ENCODE assay signal across 8 cellular contexts in genomic region chr13:75876371-75877050, GRCh38.
A peak's percentile ranks its signal among the peaks of the same experiment; 100 is the strongest.
DNase-seq lines count a peak whose midpoint lies in the region; ATAC-seq, FAIRE-seq and TF ChIP-seq lines count a peak whose summit lies in the region.

No MANE protein-coding gene starts in this region.

- H3K4me3 Mint-ChIP-seq in activated T-helper 2 cell treated with anti-CD3 and anti-CD28 coated beads, Interferon-gamma antibody, Interleukin-2, Interleukin-4, amounts not matched to agents 10 μg/mL and 5 μg/mL and 100 μg/mL, durations not matched to agents 14 hours and 24 hours and 36 hours (ENCODE audit: low read depth), result no peak overlapping the region

- TF ChIP-seq EP300 in upper lobe of left lung (IDR thresholded peaks at IDR 0.05), result no peak

- in situ Hi-C loops in KBM-7 (cut with MboI; ENCODE audit: low pct_unique_long_range_greater_than_20kb, low sequenced_read_pairs), result loop anchor here (25.0 kb wide), 1 partner anchor 1036 kb away; no protein-coding TSS in a partner anchor

- H3K4me1 Mint-ChIP-seq in activated T-helper 2 cell treated with anti-CD3 and anti-CD28 coated beads, Interferon-gamma antibody, Interleukin-2, Interleukin-4, amounts not matched to agents 10 μg/mL and 5 μg/mL and 100 μg/mL, durations not matched to agents 14 hours and 24 hours and 36 hours (ENCODE audit: low read depth), result peaks cover 22% of the 10 kb centered on the region

- ATAC-seq in GM21723 (IDR thresholded peaks at IDR 0.05; ENCODE audit: unreplicated experiment) (peak; percentile 96), omental fat pad (ENCODE audit: low FRiP score) (peak; percentile 70), upper lobe of left lung (ENCODE audit: low FRiP score in 2 of 2) (peak; percentile 84 to 85)

- intact Hi-C loops in activated T-helper 2 cell treated with anti-CD3 and anti-CD28 coated beads, Interferon-gamma antibody, Interleukin-2, Interleukin-4, amounts not matched to agents 10 μg/mL and 5 μg/mL and 100 μg/mL, durations not matched to agents 14 hours and 24 hours and 36 hours (cut with micrococcal nuclease), result loop anchor here (1.0 to 2.0 kb wide), 2 partner anchors 140 to 1026 kb away; no protein-coding TSS in a partner anchor

- H3K9me3 ChIP-seq in upper lobe of left lung, result no peaks in the 10 kb centered on the region

- no peak overlapping the region for H3K27ac Mint-ChIP-seq in activated T-helper 2 cell treated with anti-CD3 and anti-CD28 coated beads, Interferon-gamma antibody, Interleukin-2, Interleukin-4, amounts not matched to agents 10 μg/mL and 5 μg/mL and 100 μg/mL, durations not matched to agents 14 hours and 24 hours and 36 hours

- no peaks in the 10 kb centered on the region for H3K27me3 ChIP-seq in upper lobe of left lung

- peaks cover 20% of the 10 kb centered on the region for H3K27me3 Mint-ChIP-seq in activated T-helper 2 cell treated with anti-CD3 and anti-CD28 coated beads, Interferon-gamma antibody, Interleukin-2, Interleukin-4, amounts not matched to agents 10 μg/mL and 5 μg/mL and 100 μg/mL, durations not matched to agents 14 hours and 24 hours and 36 hours (ENCODE audit: low read depth)

- H3K36me3 Mint-ChIP-seq in activated T-helper 2 cell treated with anti-CD3 and anti-CD28 coated beads, Interferon-gamma antibody, Interleukin-2, Interleukin-4, amounts not matched to agents 10 μg/mL and 5 μg/mL and 100 μg/mL, durations not matched to agents 14 hours and 24 hours and 36 hours (ENCODE audit: low read depth), result no peaks in the 10 kb centered on the region

- WGBS in upper lobe of left lung, 2 donors, result 7 to 12% methylated on average over 10 of the region's 10 CpGs

- H3K4me3 ChIP-seq in foreskin fibroblast (ENCODE audit: low read depth in 1 of 2, low read length in 2 of 2) (no peak overlapping the region), upper lobe of left lung (no peak overlapping the region)

- FAIRE-seq in G401.6 (lab: Jason Lieb, UNC), result peak; percentile 93

- TF ChIP-seq CTCF in foreskin fibroblast (IDR thresholded peaks at IDR 0.05; ENCODE audit: low read depth, low read length) (peak; percentile 91), omental fat pad (IDR thresholded peaks at IDR 0.05) (peak in 1 of 3 donors; percentile 27), upper lobe of left lung (IDR thresholded peaks at IDR 0.05) (peak; percentile 65 to 89 (median 80))

- TF ChIP-seq POLR2A in upper lobe of left lung (IDR thresholded peaks at IDR 0.05), result no peak

- no peaks in the 10 kb centered on the region for H3K36me3 ChIP-seq in upper lobe of left lung

- DNase-seq in KBM-7 (peak; percentile 66), RPMI7951 (ENCODE audit: low read depth) (peak; percentile 50), foreskin fibroblast (peak; percentile 55 to 85), omental fat pad (ENCODE audit: low spot score) (no peak), upper lobe of left lung (peak in 1 of 2 donors; percentile 45)
- peak; percentile 45 for DNase-seq in activated T-helper 2 cell treated with anti-CD3 and anti-CD28 coated beads, Interferon-gamma antibody, Interleukin-2, Interleukin-4, amounts not matched to agents 10 μg/mL and 5 μg/mL and 100 μg/mL, durations not matched to agents 14 hours and 24 hours and 36 hours (ENCODE audit: low spot score)

- peaks cover 0 to 7% (median 4%) of the 10 kb centered on the region in 4 donors for H3K4me1 ChIP-seq in upper lobe of left lung

- H3K27ac ChIP-seq in upper lobe of left lung, result no peak overlapping the region

- no peaks in the 10 kb centered on the region for H3K9me3 Mint-ChIP-seq in activated T-helper 2 cell treated with anti-CD3 and anti-CD28 coated beads, Interferon-gamma antibody, Interleukin-2, Interleukin-4, amounts not matched to agents 10 μg/mL and 5 μg/mL and 100 μg/mL, durations not matched to agents 14 hours and 24 hours and 36 hours
